1 cellular context compared by ENCODE assay signal in genomic region chr1:202807926-202808757, GRCh38.
A peak's percentile ranks its signal among the peaks of the same experiment; 100 is the strongest.
TF ChIP-seq lines count a peak whose summit lies in the region.

Gene KDM5B (minus strand): TSS chr1:202808421. CDS start chr1:202808305, 116 bp downstream.

TF ChIP-seq in HepG2, 621 proteins besides CTCF, POLR2A, EP300 and RAD21 (continued from another document and continues in another):
- no peak for TF ChIP-seq PRDM4 (CRISPR knock-in tag; IDR thresholded peaks at IDR 0.05; ENCODE audit: borderline replicate concordance)
- peak; percentile 28; the same call in 1 of the 2 replicates for TF ChIP-seq MEF2D (CRISPR knock-in tag; IDR thresholded peaks at IDR 0.05)
- TF ChIP-seq MLXIP (CRISPR knock-in tag; IDR thresholded peaks at IDR 0.05; ENCODE audit: borderline replicate concordance), result no peak
- TF ChIP-seq NCOA5 (CRISPR knock-in tag; IDR thresholded peaks at IDR 0.05), result no peak
- TF ChIP-seq PAF1 (CRISPR knock-in tag; IDR thresholded peaks at IDR 0.05), result no peak
- TF ChIP-seq LBX2 (CRISPR knock-in tag; IDR thresholded peaks at IDR 0.05; ENCODE audit: borderline replicate concordance), result peak; percentile 74; the same call in 1 of the 2 replicates
- TF ChIP-seq ZMAT3 (CRISPR knock-in tag; conservative IDR thresholded peaks at IDR 0.05), result no peak
- peak; percentile 89; the same call in 1 of the 2 replicates for TF ChIP-seq TSC22D2 (CRISPR knock-in tag; IDR thresholded peaks at IDR 0.05; ENCODE audit: borderline replicate concordance)
- no peak for TF ChIP-seq ZBTB37 (CRISPR knock-in tag; IDR thresholded peaks at IDR 0.05)
- no peak for TF ChIP-seq RBM22 (optimal IDR thresholded peaks at IDR 0.05; ENCODE audit: low read length)
- TF ChIP-seq STAT6 (CRISPR knock-in tag; IDR thresholded peaks at IDR 0.05; ENCODE audit: borderline replicate concordance), result no peak
- no peak for TF ChIP-seq ZNF567 (CRISPR knock-in tag; IDR thresholded peaks at IDR 0.05; ENCODE audit: borderline replicate concordance)
- no peak for TF ChIP-seq ZNF530 (CRISPR knock-in tag; IDR thresholded peaks at IDR 0.05; ENCODE audit: low read depth)
- TF ChIP-seq ATF6 (CRISPR knock-in tag; conservative IDR thresholded peaks at IDR 0.05), result no peak
- peak; percentile 91; the same call in 1 of the 2 replicates for TF ChIP-seq ZGPAT (CRISPR knock-in tag; IDR thresholded peaks at IDR 0.05)
- no peak for TF ChIP-seq SIX1 (CRISPR knock-in tag; IDR thresholded peaks at IDR 0.05; ENCODE audit: borderline replicate concordance)
- TF ChIP-seq HDAC2 (CRISPR knock-in tag; IDR thresholded peaks at IDR 0.05), result peak; percentile 80; the same call in 1 of the 2 replicates
- TF ChIP-seq RFX3 (CRISPR knock-in tag; IDR thresholded peaks at IDR 0.05), result no peak
- TF ChIP-seq MLLT10 (CRISPR knock-in tag; IDR thresholded peaks at IDR 0.05), result no peak
- no peak for TF ChIP-seq PHF5A (CRISPR knock-in tag; IDR thresholded peaks at IDR 0.05; ENCODE audit: low read depth, unreplicated experiment)
- no peak for TF ChIP-seq PRPF4 (IDR thresholded peaks at IDR 0.05; ENCODE audit: low read depth, low read length, poor library complexity, severe bottlenecking)
- TF ChIP-seq ZNF644 (CRISPR knock-in tag; IDR thresholded peaks at IDR 0.05; ENCODE audit: low read depth), result no peak
- TF ChIP-seq DNMT3B (CRISPR knock-in tag; conservative IDR thresholded peaks at IDR 0.05), result peak; percentile 54; the same call in 1 of the 2 replicates
- TF ChIP-seq ZNF616 (CRISPR knock-in tag; IDR thresholded peaks at IDR 0.05; ENCODE audit: low read depth), result peak; percentile 56; the same call in 1 of the 2 replicates
- TF ChIP-seq NFAT5 (CRISPR knock-in tag; IDR thresholded peaks at IDR 0.05), result no peak
- TF ChIP-seq REXO4 (CRISPR knock-in tag; IDR thresholded peaks at IDR 0.05; ENCODE audit: borderline replicate concordance), result no peak
- TF ChIP-seq RERE (CRISPR knock-in tag; IDR thresholded peaks at IDR 0.05; ENCODE audit: low read depth), result no peak
- 0 out of 2 replicates have a peak, but pooled peaks have one; percentile 59 for TF ChIP-seq ZNF251 (CRISPR knock-in tag; IDR thresholded peaks at IDR 0.05)
- TF ChIP-seq SAP130 (CRISPR knock-in tag; IDR thresholded peaks at IDR 0.05; ENCODE audit: low read depth), result peak; percentile 98
